Comparison of ENCODE assay signal across 31 cellular contexts in the genomic region with DNA sequence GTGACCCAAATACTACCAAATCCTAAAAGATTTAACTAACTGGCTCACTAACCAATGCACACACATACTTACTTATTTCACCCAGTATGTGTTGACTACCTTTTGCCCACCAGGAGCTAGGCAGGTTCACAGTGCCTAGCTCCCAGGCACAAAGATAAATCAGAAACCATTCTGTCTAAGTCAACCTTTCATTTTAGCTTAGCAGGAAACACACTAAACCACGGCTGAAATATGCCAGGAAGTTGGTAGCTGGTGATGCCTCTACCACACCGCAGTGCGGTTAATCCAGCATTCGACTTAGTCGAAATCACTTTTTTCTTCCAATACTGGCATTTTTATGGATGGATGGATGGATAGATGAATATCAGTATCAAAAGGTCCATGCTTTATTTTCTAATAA.
"Had no signal": no experiment of that assay in that cellular context is flagged by ENCODE, and none has a peak within 500 bp of the region (broad histone marks: within the 10 kb centered on the region; RNA-seq: fewer than 3 reads in every experiment).

No MANE protein-coding gene starts in this region.

- H3K4me3 ChIP-seq: ascending aorta, breast epithelium, cardiac muscle cell, coronary artery had no signal

- H3K4me3 Mint-ChIP-seq: activated B cell treated with CpG ODN at 0.5 μM for 24 hours; activated CD4-positive, alpha-beta memory T cell treated with anti-CD3 and anti-CD28 coated beads, Interleukin-2, amount 10 ng/mL, durations not matched to agents 7 days and 5 days; activated CD4-positive, alpha-beta T cell treated with anti-CD3 and anti-CD28 coated beads, Interleukin-2, amount 10 ng/mL, durations not matched to agents 24 days and 14 days; activated naive CD4-positive, alpha-beta T cell treated with anti-CD3 and anti-CD28 coated beads, Interleukin-2, amount 10 ng/mL, durations not matched to agents 7 days and 5 days; activated naive CD8-positive, alpha-beta T cell treated with anti-CD3 and anti-CD28 coated beads, Interleukin-2, amount 10 ng/mL, durations not matched to agents 7 days and 5 days; activated T-cell treated with anti-CD3 and anti-CD28 coated beads, Interleukin-2, amount 50 U/mL, for 24 hours; activated T-cell treated with anti-CD3 and anti-CD28 coated beads, Interleukin-2, amount 50 U/mL, for 72 hours; brain; central memory CD8-positive, alpha-beta T cell; dendritic cell treated with granulocyte-macrophage colony-stimulating factor and Interleukin-4, amounts not matched to agents 40 ng/mL and 50 ng/mL, for 4 days; endodermal cell; T-helper 17 cell; T-helper 2 cell treated with Interferon-gamma antibody and Interleukin-4, amounts not matched to agents 5 μg/mL and 100 μg/mL, for 36 hours had no signal

- DNase-seq: activated B cell treated with CpG ODN at 0.5 μM for 24 hours; activated CD4-positive, alpha-beta memory T cell treated with anti-CD3 and anti-CD28 coated beads, Interleukin-2, amount 10 ng/mL, durations not matched to agents 7 days and 5 days; activated CD4-positive, alpha-beta T cell treated with anti-CD3 and anti-CD28 coated beads, Interleukin-2, amount 10 ng/mL, durations not matched to agents 24 days and 14 days; activated CD4-positive, alpha-beta T cell treated with anti-CD3 and anti-CD28 coated beads, Interleukin-2, amount 50 U/mL, for 4 hours; activated CD8-positive, alpha-beta memory T cell treated with anti-CD3 and anti-CD28 coated beads, Interleukin-2, amount 50 U/mL, for 48 hours; activated gamma-delta T cell; activated naive CD4-positive, alpha-beta T cell; activated naive CD4-positive, alpha-beta T cell treated with anti-CD3 and anti-CD28 coated beads, Interleukin-2, amount 10 ng/mL, durations not matched to agents 7 days and 5 days; activated naive CD8-positive, alpha-beta T cell treated with anti-CD3 and anti-CD28 coated beads, Interleukin-2, amount 10 ng/mL, durations not matched to agents 7 days and 5 days; activated T-cell treated with anti-CD3 and anti-CD28 coated beads for 4 hours; activated T-cell treated with anti-CD3 and anti-CD28 coated beads, Interleukin-2, amount 50 U/mL, for 24 hours; activated T-cell treated with anti-CD3 and anti-CD28 coated beads, Interleukin-2, amount 50 U/mL, for 72 hours; dorsolateral prefrontal cortex; effector memory CD4-positive, alpha-beta T cell; endodermal cell; foreskin fibroblast; head of caudate nucleus; T-helper 17 cell; T1000; WERI-Rb-1 had no signal

- H3K9me3 Mint-ChIP-seq: activated CD4-positive, alpha-beta memory T cell treated with anti-CD3 and anti-CD28 coated beads, Interleukin-2, amount 10 ng/mL, durations not matched to agents 7 days and 5 days; brain; endodermal cell had no signal

- H3K27me3 Mint-ChIP-seq: activated B cell treated with CpG ODN at 0.5 μM for 24 hours; activated CD4-positive, alpha-beta memory T cell treated with anti-CD3 and anti-CD28 coated beads, Interleukin-2, amount 10 ng/mL, durations not matched to agents 7 days and 5 days; activated CD4-positive, alpha-beta T cell treated with anti-CD3 and anti-CD28 coated beads, Interleukin-2, amount 10 ng/mL, durations not matched to agents 24 days and 14 days; activated naive CD4-positive, alpha-beta T cell treated with anti-CD3 and anti-CD28 coated beads, Interleukin-2, amount 10 ng/mL, durations not matched to agents 7 days and 5 days; activated T-cell treated with anti-CD3 and anti-CD28 coated beads, Interleukin-2, amount 50 U/mL, for 24 hours; central memory CD8-positive, alpha-beta T cell; dendritic cell treated with granulocyte-macrophage colony-stimulating factor and Interleukin-4, amounts not matched to agents 40 ng/mL and 50 ng/mL, for 4 days; T-helper 17 cell had no signal

- H3K4me1 Mint-ChIP-seq: activated B cell treated with CpG ODN at 0.5 μM for 24 hours; activated CD4-positive, alpha-beta memory T cell treated with anti-CD3 and anti-CD28 coated beads, Interleukin-2, amount 10 ng/mL, durations not matched to agents 7 days and 5 days; activated CD4-positive, alpha-beta T cell treated with anti-CD3 and anti-CD28 coated beads, Interleukin-2, amount 10 ng/mL, durations not matched to agents 24 days and 14 days; activated naive CD4-positive, alpha-beta T cell treated with anti-CD3 and anti-CD28 coated beads, Interleukin-2, amount 10 ng/mL, durations not matched to agents 7 days and 5 days; activated naive CD8-positive, alpha-beta T cell treated with anti-CD3 and anti-CD28 coated beads, Interleukin-2, amount 10 ng/mL, durations not matched to agents 7 days and 5 days; central memory CD8-positive, alpha-beta T cell; T-helper 17 cell had no signal

- H3K27ac Mint-ChIP-seq: activated B cell treated with CpG ODN at 0.5 μM for 24 hours; activated CD4-positive, alpha-beta memory T cell treated with anti-CD3 and anti-CD28 coated beads, Interleukin-2, amount 10 ng/mL, durations not matched to agents 7 days and 5 days; activated CD4-positive, alpha-beta T cell treated with anti-CD3 and anti-CD28 coated beads, Interleukin-2, amount 10 ng/mL, durations not matched to agents 24 days and 14 days; activated naive CD4-positive, alpha-beta T cell treated with anti-CD3 and anti-CD28 coated beads, Interleukin-2, amount 10 ng/mL, durations not matched to agents 7 days and 5 days; activated naive CD4-positive, alpha-beta T cell treated with anti-CD3 and anti-CD28 coated beads, Interleukin-2, amount 50 U/mL, for 72 hours; activated naive CD8-positive, alpha-beta T cell treated with anti-CD3 and anti-CD28 coated beads, Interleukin-2, amount 10 ng/mL, durations not matched to agents 7 days and 5 days; activated T-cell treated with anti-CD3 and anti-CD28 coated beads, Interleukin-2, amount 50 U/mL, for 24 hours; activated T-cell treated with anti-CD3 and anti-CD28 coated beads, Interleukin-2, amount 50 U/mL, for 72 hours; brain; dendritic cell treated with granulocyte-macrophage colony-stimulating factor and Interleukin-4, amounts not matched to agents 40 ng/mL and 50 ng/mL, for 4 days; endodermal cell; T-helper 17 cell; T-helper 2 cell treated with Interferon-gamma antibody and Interleukin-4, amounts not matched to agents 5 μg/mL and 100 μg/mL, for 36 hours had no signal

- ATAC-seq: activated CD4-positive, CD25-positive, alpha-beta regulatory T cell treated with anti-CD3 and anti-CD28 coated beads, Interleukin-2, amount 50 U/mL, for 24 hours; activated naive CD4-positive, alpha-beta T cell treated with anti-CD3 and anti-CD28 coated beads, Interleukin-2, amount 50 U/mL, for 72 hours; activated T-cell treated with anti-CD3 and anti-CD28 coated beads, Interleukin-2, amount 50 U/mL, for 72 hours; esophagus mucosa; T-helper 17 cell had no signal
